24 cellular contexts compared by ENCODE assay signal in the genomic region with DNA sequence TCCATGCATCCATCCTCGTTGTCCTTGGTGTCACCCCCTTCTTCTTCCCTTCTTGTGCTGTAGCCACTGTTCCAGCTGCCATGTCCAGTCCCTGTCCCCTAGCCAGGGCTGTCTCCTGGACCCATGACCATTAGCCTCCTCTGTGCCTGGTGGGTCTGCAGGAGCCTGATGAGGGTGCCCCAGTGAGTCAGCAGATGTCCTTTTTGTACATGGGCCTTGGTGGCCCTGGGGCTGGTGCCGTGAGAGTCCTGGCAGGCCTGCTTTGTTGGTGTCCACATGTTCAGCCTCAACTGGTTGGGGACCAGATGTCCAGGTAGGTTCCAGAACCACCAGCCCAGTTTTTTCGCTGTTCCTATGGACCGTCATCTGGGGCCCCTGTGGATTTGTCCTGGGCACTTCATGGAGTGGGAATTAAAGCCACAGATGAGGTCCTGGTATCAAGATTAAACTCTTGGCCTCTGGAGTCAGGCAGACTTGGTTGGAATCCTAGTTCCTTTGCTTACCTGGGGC.
"Had no signal": no experiment of that assay in that cellular context is flagged by ENCODE, and none has a peak within 500 bp of the region (broad histone marks: within the 10 kb centered on the region; RNA-seq: fewer than 3 reads in every experiment).

No MANE protein-coding gene starts in this region.

- H3K4me1 ChIP-seq: gastrocnemius medialis, lower lobe of right lung, psoas muscle, sigmoid colon, tibial nerve, upper lobe of left lung, uterus had no signal

- H3K27me3 ChIP-seq: gastrocnemius medialis, neutrophil, sigmoid colon, testis, tibial nerve, upper lobe of left lung, uterus had no signal

- H3K9me3 ChIP-seq: gastrocnemius medialis, lower lobe of right lung, neutrophil, psoas muscle, testis, upper lobe of left lung, uterus had no signal

- H3K9me3 Mint-ChIP-seq: dendritic cell treated with granulocyte-macrophage colony-stimulating factor and Interleukin-4, amounts not matched to agents 40 ng/mL and 50 ng/mL, for 4 days had no signal

- H3K4me1 Mint-ChIP-seq: endodermal cell; neural crest cell; stimulated activated memory B cell treated with anti-CD40 and anti-IgM and Interleukin-4, amounts not matched to agents 10 μg/mL and 1 μg/mL and 100 μg/mL, for 72 hours had no signal

- H3K27me3 Mint-ChIP-seq: dendritic cell treated with granulocyte-macrophage colony-stimulating factor and Interleukin-4, amounts not matched to agents 40 ng/mL and 50 ng/mL, for 4 days had no signal

- H3K4me3 ChIP-seq: gastrocnemius medialis, lower lobe of right lung, psoas muscle, sigmoid colon, testis, tibial nerve, upper lobe of left lung, uterus had no signal

- H3K27ac ChIP-seq: epithelial cell of prostate, gastrocnemius medialis, lower lobe of right lung, neutrophil, psoas muscle, sigmoid colon, testis, tibial nerve, upper lobe of left lung, uterus had no signal

- DNase-seq: effector CD8-positive, alpha-beta T cell; endodermal cell; foreskin fibroblast; gastrocnemius medialis; head of caudate nucleus; naive thymus-derived CD8-positive, alpha-beta T cell; psoas muscle; sigmoid colon; stimulated activated CD4-positive, alpha-beta T cell treated with anti-CD3 and anti-CD28 coated beads, Interleukin-4, amount 100 ng/mL, for 4 hours; stimulated activated naive CD8-positive, alpha-beta T cell treated with anti-CD3 and anti-CD28 coated beads, Interleukin-15, Interleukin-2, amounts not matched to agents 100 U/mL and 50 U/mL, for 24 hours; substantia nigra; testis; upper lobe of left lung; uterus had no signal

- H3K27ac Mint-ChIP-seq: dendritic cell treated with granulocyte-macrophage colony-stimulating factor and Interleukin-4, amounts not matched to agents 40 ng/mL and 50 ng/mL, for 4 days; endodermal cell; stimulated activated memory B cell treated with anti-CD40 and anti-IgM and Interleukin-4, amounts not matched to agents 10 μg/mL and 1 μg/mL and 100 μg/mL, for 72 hours had no signal

- ATAC-seq: esophagus mucosa; gastrocnemius medialis; left ventricle myocardium superior; lower lobe of right lung; naive thymus-derived CD8-positive, alpha-beta T cell; psoas muscle; right cardiac atrium; stimulated activated memory B cell treated with anti-CD40 and anti-IgM and Interleukin-4, amounts not matched to agents 10 μg/mL and 1 μg/mL and 100 μg/mL, for 72 hours; stimulated activated naive CD8-positive, alpha-beta T cell treated with anti-CD3 and anti-CD28 coated beads, Interleukin-15, Interleukin-2, amounts not matched to agents 100 U/mL and 50 U/mL, for 24 hours had no signal

- H3K4me3 Mint-ChIP-seq: dendritic cell treated with granulocyte-macrophage colony-stimulating factor and Interleukin-4, amounts not matched to agents 40 ng/mL and 50 ng/mL, for 4 days; endodermal cell; naive thymus-derived CD8-positive, alpha-beta T cell; neural crest cell; stimulated activated memory B cell treated with anti-CD40 and anti-IgM and Interleukin-4, amounts not matched to agents 10 μg/mL and 1 μg/mL and 100 μg/mL, for 72 hours had no signal

- H3K36me3 ChIP-seq: gastrocnemius medialis, lower lobe of right lung, neutrophil, sigmoid colon, upper lobe of left lung, uterus had no signal
